In genomic region chr12:112170376-112170775, GRCh38 we compare ENCODE assay signal across 8 cellular contexts. TPM values are rescaled to one million over a fixed set of nuclear protein-coding genes. Genes with fewer than 3 reads are reported as not detected.
DNase-seq lines count a peak whose midpoint lies in the region; ATAC-seq and TF ChIP-seq lines count a peak whose summit lies in the region.

No MANE protein-coding gene starts in this region.

- H3K9me3 Mint-ChIP-seq in activated CD8-positive, alpha-beta T cell treated with anti-CD3 and anti-CD28 coated beads, Interleukin-2, amount 10 ng/mL, durations not matched to agents 7 days and 5 days (ENCODE audit: insufficient read depth) = no peaks in the 10 kb centered on the region

- peaks cover 6% of the 10 kb centered on the region for H3K4me1 Mint-ChIP-seq in activated CD8-positive, alpha-beta T cell treated with anti-CD3 and anti-CD28 coated beads, Interleukin-2, amount 10 ng/mL, durations not matched to agents 7 days and 5 days (ENCODE audit: low read depth)

- H3K27me3 Mint-ChIP-seq in activated CD8-positive, alpha-beta T cell treated with anti-CD3 and anti-CD28 coated beads, Interleukin-2, amount 10 ng/mL, durations not matched to agents 7 days and 5 days (ENCODE audit: low read depth) = no peaks in the 10 kb centered on the region

- TF ChIP-seq CTCF in esophagus squamous epithelium (IDR thresholded peaks at IDR 0.05) = peak in 3 of 6 experiments; percentile 18 to 43 (median 29)

- DNase-seq in HT1080 (ENCODE audit: low read depth) (peak; percentile 25), left ventricle myocardium superior (no peak), DMS79 treated with DMSO at 0.1 percent for 48 hours (lab: John Stamatoyannopoulos, UW) (no peak), HPDE6-E6E7 (ENCODE audit: extremely low spot score) (no peak), esophagus squamous epithelium (lab: John Stamatoyannopoulos, UW) (no peak)
- peak; percentile 55 for DNase-seq in activated CD8-positive, alpha-beta T cell treated with anti-CD3 and anti-CD28 coated beads, Interleukin-2, amount 10 ng/mL, durations not matched to agents 7 days and 5 days

- H3K4me3 ChIP-seq in BLaER1 (no peak overlapping the region), esophagus squamous epithelium (no peak overlapping the region)

- peak; percentile 62 for ATAC-seq in activated CD8-positive, alpha-beta T cell treated with anti-CD3 and anti-CD28 coated beads, Interleukin-2, amount 10 ng/mL, durations not matched to agents 7 days and 5 days
- ATAC-seq in left ventricle myocardium superior (peak; percentile 38), GM18520 (IDR thresholded peaks at IDR 0.05; ENCODE audit: unreplicated experiment) (no peak)

- H3K36me3 ChIP-seq in BLaER1 = peaks cover 96% of the 10 kb centered on the region
- peaks cover 4 to 96% (median 13%) of the 10 kb centered on the region in 3 donors for H3K36me3 ChIP-seq in esophagus squamous epithelium

- peaks cover 15% of the 10 kb centered on the region for H3K36me3 Mint-ChIP-seq in activated CD8-positive, alpha-beta T cell treated with anti-CD3 and anti-CD28 coated beads, Interleukin-2, amount 10 ng/mL, durations not matched to agents 7 days and 5 days (ENCODE audit: low read depth)

- H3K4me1 ChIP-seq in BLaER1 (peaks cover 26% of the 10 kb centered on the region), esophagus squamous epithelium (no peaks in the 10 kb centered on the region)

- peak overlapping the region; percentile 50; the same call in 1 of the 2 replicates for H3K4me2 ChIP-seq in BLaER1

- no peak for TF ChIP-seq POLR2A in esophagus squamous epithelium (IDR thresholded peaks at IDR 0.05)

- intact Hi-C loops in left ventricle myocardium superior (cut with micrococcal nuclease) = no loop called here
- intact Hi-C loops in esophagus squamous epithelium (cut with DNase I) = no loop called here

- no peaks in the 10 kb centered on the region for H4K20me1 ChIP-seq in BLaER1

- POLR2A ChIA-PET in activated CD8-positive, alpha-beta T cell treated with anti-CD3 and anti-CD28 coated beads, Interleukin-2, amount 10 ng/mL, durations not matched to agents 7 days and 5 days (lab: Charles Lee) = no interaction called here

- H3K9me3 ChIP-seq in BLaER1 (no peaks in the 10 kb centered on the region), esophagus squamous epithelium (no peaks in the 10 kb centered on the region)

- no peak overlapping the region for H3K9ac ChIP-seq in BLaER1

- peak overlapping the region; percentile 69 for H3K27ac Mint-ChIP-seq in activated CD8-positive, alpha-beta T cell treated with anti-CD3 and anti-CD28 coated beads, Interleukin-2, amount 10 ng/mL, durations not matched to agents 7 days and 5 days

- WGBS in esophagus squamous epithelium, 2 donors = 67% methylated on average over 8 of the region's 8 CpGs; no CpG with 5 or more reads in 1 of the 2 donors

- H3K27ac ChIP-seq in BLaER1 = 0 out of 2 replicates have a peak overlapping the region, but pooled peaks have one; percentile 46
- no peak overlapping the region for H3K27ac ChIP-seq in esophagus squamous epithelium

- H3K27me3 ChIP-seq in BLaER1 = no peaks in the 10 kb centered on the region
- no peaks in the 10 kb centered on the region for H3K27me3 ChIP-seq in esophagus squamous epithelium

- CTCF ChIA-PET in activated CD8-positive, alpha-beta T cell treated with anti-CD3 and anti-CD28 coated beads, Interleukin-2, amount 10 ng/mL, durations not matched to agents 7 days and 5 days (lab: Charles Lee) = interaction anchor here (1.6 kb wide), 1 partner anchor 26 kb away, joined by 3 read pairs; no protein-coding TSS in a partner anchor

- H3K4me3 Mint-ChIP-seq in activated CD8-positive, alpha-beta T cell treated with anti-CD3 and anti-CD28 coated beads, Interleukin-2, amount 10 ng/mL, durations not matched to agents 7 days and 5 days = no peak overlapping the region

RNA-seq across cellular contexts. Expression of gene TRAFD1, which starts 45.0 kb away (rescaled TPM):
- 17.1 and 20.0 TPM in 2 replicates for total RNA-seq in HT1080 (2014; rRNA removed; shearing (Covaris generic))
- 16.6 and 19.5 TPM in 2 replicates for polyA plus RNA-seq in HT1080 (2015; cell fraction: cytosol; rRNA removed)
- 37.9 and 44.5 TPM in 2 replicates for polyA plus RNA-seq in HT1080 (2015; cell fraction: nucleus; rRNA removed)
- 10 to 100 TPM; 54.6 to 55.9 TPM for total RNA-seq in activated CD8-positive, alpha-beta T cell treated with anti-CD3 and anti-CD28 coated beads, Interleukin-2, amount 10 ng/mL, durations not matched to agents 7 days and 5 days
- total RNA-seq in left ventricle myocardium superior (18.7 TPM), esophagus squamous epithelium (10 to 100 TPM; 37.0 to 56.9 (median 44.4) TPM)

Comparison
In these comparisons a context has a peak if more than half of its experiments do, and no peak if none do; other contexts are left out.
1. DNase-seq: peak in HT1080 (single experiment) and activated CD8-positive, alpha-beta T cell treated with anti-CD3 and anti-CD28 coated beads, Interleukin-2, amount 10 ng/mL, durations not matched to agents 7 days and 5 days (single experiment); none in left ventricle myocardium superior (single experiment), DMS79 treated with DMSO at 0.1 percent for 48 hours (single experiment), HPDE6-E6E7 (single experiment) and esophagus squamous epithelium (single experiment).